In genomic region chr4:147583876-147584275, GRCh38 we compare ENCODE assay signal across 1 cellular context.
TF ChIP-seq lines count a peak whose summit lies in the region.

No MANE protein-coding gene starts in this region.

TF ChIP-seq in IMR-90, 13 proteins besides CTCF, POLR2A, EP300 and RAD21 (continued from another document):
- TF ChIP-seq USF2 (IDR thresholded peaks at IDR 0.05; ENCODE audit: low read depth, low read length) (no peak), FOS (IDR thresholded peaks at IDR 0.05; ENCODE audit: low read depth, low read length) (no peak), CEBPB (IDR thresholded peaks at IDR 0.05; ENCODE audit: low read depth, low read length) (no peak), ELK1 (IDR thresholded peaks at IDR 0.05; ENCODE audit: borderline replicate concordance, low read depth, low read length) (no peak)
